In genomic region chr6:34276191-34276590, GRCh38 we compare ENCODE assay signal across 21 cellular contexts.
"Had no signal": no experiment of that assay in that cellular context is flagged by ENCODE, and none has a peak within 500 bp of the region (broad histone marks: within the 10 kb centered on the region; RNA-seq: fewer than 3 reads in every experiment).

No MANE protein-coding gene starts in this region.

- H3K27ac Mint-ChIP-seq: activated CD4-positive, alpha-beta T cell treated with anti-CD3 and anti-CD28 coated beads for 36 hours; activated naive CD4-positive, alpha-beta T cell treated with anti-CD3 and anti-CD28 coated beads, Interleukin-2, amount 10 ng/mL, durations not matched to agents 7 days and 5 days; T-helper 1 cell treated with Interleukin-12 subunit alpha and Interleukin-12 subunit beta and Interleukin-4 antibody, amounts not matched to agents 30 μg/mL and 1 μg/mL, for 36 hours had no signal

- H3K4me1 Mint-ChIP-seq: nephron had no signal

- H3K9me3 ChIP-seq: body of pancreas, tibial artery, uterus had no signal

- H3K27ac ChIP-seq: body of pancreas, tibial artery, uterus had no signal

- H3K4me3 ChIP-seq: body of pancreas, tibial artery, uterus had no signal

- H3K27me3 ChIP-seq: body of pancreas, tibial artery, uterus had no signal

- DNase-seq: activated B cell treated with CpG ODN at 0.5 μM for 24 hours; activated CD4-positive, alpha-beta T cell treated with anti-CD3 and anti-CD28 coated beads for 36 hours; activated CD4-positive, alpha-beta T cell treated with anti-CD3 and anti-CD28 coated beads, Interleukin-2, amount 50 U/mL, for 48 hours; activated effector memory CD4-positive, alpha-beta T cell treated with anti-CD3 and anti-CD28 coated beads, Interleukin-2, amount 50 U/mL, for 16 hours; activated naive CD4-positive, alpha-beta T cell treated with anti-CD3 and anti-CD28 coated beads, Interleukin-2, amount 10 ng/mL, durations not matched to agents 7 days and 5 days; anterior cingulate cortex; caudate nucleus; effector CD4-positive, alpha-beta T cell; foreskin melanocyte; glutamatergic neuron; hypothalamus; nucleus accumbens; stimulated activated CD4-positive, alpha-beta T cell treated with anti-CD3 and anti-CD28 coated beads, Interleukin-4, amount 100 ng/mL, for 4 hours; stimulated activated naive CD8-positive, alpha-beta T cell treated with anti-CD3 and anti-CD28 coated beads, Interleukin-15, amount 100 ng/mL, for 72 hours; tibial artery; uterus had no signal

- ATAC-seq: body of pancreas had no signal

- H3K4me1 ChIP-seq: tibial artery, uterus had no signal

- H3K36me3 ChIP-seq: uterus had no signal

- H3K27me3 Mint-ChIP-seq: activated B cell treated with CpG ODN at 0.5 μM for 24 hours; activated CD4-positive, alpha-beta T cell treated with anti-CD3 and anti-CD28 coated beads for 36 hours; activated naive CD4-positive, alpha-beta T cell treated with anti-CD3 and anti-CD28 coated beads, Interleukin-2, amount 10 ng/mL, durations not matched to agents 7 days and 5 days; dendritic cell treated with granulocyte-macrophage colony-stimulating factor and Interleukin-4, amounts not matched to agents 40 ng/mL and 50 ng/mL, for 4 days; memory B cell; stimulated activated naive CD8-positive, alpha-beta T cell treated with anti-CD3 and anti-CD28 coated beads, Interleukin-15, amount 100 ng/mL, for 72 hours had no signal

- H3K9me3 Mint-ChIP-seq: activated B cell treated with CpG ODN at 0.5 μM for 24 hours; activated naive CD4-positive, alpha-beta T cell treated with anti-CD3 and anti-CD28 coated beads, Interleukin-2, amount 10 ng/mL, durations not matched to agents 7 days and 5 days; dendritic cell treated with granulocyte-macrophage colony-stimulating factor and Interleukin-4, amounts not matched to agents 40 ng/mL and 50 ng/mL, for 4 days; memory B cell; nephron; stimulated activated naive CD8-positive, alpha-beta T cell treated with anti-CD3 and anti-CD28 coated beads, Interleukin-15, amount 100 ng/mL, for 72 hours; T-helper 1 cell treated with Interleukin-12 subunit alpha and Interleukin-12 subunit beta and Interleukin-4 antibody, amounts not matched to agents 30 μg/mL and 1 μg/mL, for 36 hours had no signal

- H3K4me3 Mint-ChIP-seq: activated B cell treated with CpG ODN at 0.5 μM for 24 hours; activated CD4-positive, alpha-beta T cell treated with anti-CD3 and anti-CD28 coated beads for 36 hours; activated naive CD4-positive, alpha-beta T cell treated with anti-CD3 and anti-CD28 coated beads, Interleukin-2, amount 10 ng/mL, durations not matched to agents 7 days and 5 days; dendritic cell treated with granulocyte-macrophage colony-stimulating factor and Interleukin-4, amounts not matched to agents 40 ng/mL and 50 ng/mL, for 4 days; memory B cell; nephron; stimulated activated naive CD8-positive, alpha-beta T cell treated with anti-CD3 and anti-CD28 coated beads, Interleukin-15, amount 100 ng/mL, for 72 hours; T-helper 1 cell treated with Interleukin-12 subunit alpha and Interleukin-12 subunit beta and Interleukin-4 antibody, amounts not matched to agents 30 μg/mL and 1 μg/mL, for 36 hours had no signal
